ENCODE assay signal across 16 cellular contexts in genomic region chr3:144162042-144162441, GRCh38.
DNase-seq lines count a peak whose midpoint lies in the region; ATAC-seq, FAIRE-seq and TF ChIP-seq lines count a peak whose summit lies in the region.
"Had no signal": no experiment of that assay in that cellular context is flagged by ENCODE, and none has a peak within 500 bp of the region (broad histone marks: within the 10 kb centered on the region; RNA-seq: fewer than 3 reads in every experiment).

No MANE protein-coding gene starts in this region.

- peak; percentile 23 for DNase-seq in BJ (ENCODE audit: low read depth)
- DNase-seq in LNCaP clone FGC (ENCODE audit: low read depth): peak; percentile 91
- peak; percentile 68 for DNase-seq in brain pericyte (ENCODE audit: low read depth, low spot score)
- peak; percentile 75 for DNase-seq in HepG2 (ENCODE audit: low spot score)
- no peak for DNase-seq in activated CD4-positive, CD25-positive, alpha-beta regulatory T cell (lab: John Stamatoyannopoulos, UW)
- DNase-seq in activated naive CD8-positive, alpha-beta T cell treated with anti-CD3 and anti-CD28 coated beads for 36 hours: no peak
- DNase-seq in effector CD8-positive, alpha-beta T cell (lab: John Stamatoyannopoulos, UW): no peak
- no peak for DNase-seq in HT-29 (ENCODE audit: low spot score)
- DNase-seq: activated T-cell treated with anti-CD3 and anti-CD28 coated beads, Interleukin-2, amount 50 U/mL, for 4 hours; CD4-positive, alpha-beta T cell; head of caudate nucleus; NCI-H2081 treated with DMSO at 0.1 percent for 48 hours; Right ventricle myocardium superior; thyroid gland had no signal

- no peak overlapping the region for H3K27ac Mint-ChIP-seq in activated naive CD8-positive, alpha-beta T cell treated with anti-CD3 and anti-CD28 coated beads for 36 hours
- H3K27ac Mint-ChIP-seq: CD4-positive, alpha-beta T cell; WTC11 had no signal

- H3K79me2 ChIP-seq in HepG2 (ENCODE audit: insufficient read depth, low read length): no peaks in the 10 kb centered on the region

- no peaks in the 10 kb centered on the region for H3K27me3 ChIP-seq in BJ (ENCODE audit: control insufficient read depth, insufficient read depth, low read length)
- no peaks in the 10 kb centered on the region for H3K27me3 ChIP-seq in HepG2 (ENCODE audit: control insufficient read depth in 1 of 2, insufficient read depth in 2 of 2, low read length in 2 of 2)
- H3K27me3 ChIP-seq: thyroid gland had no signal

- FAIRE-seq in HepG2 (lab: Jason Lieb, UNC): peak; percentile 46
- FAIRE-seq: colon had no signal

- TF ChIP-seq CTCF in BJ (IDR thresholded peaks at IDR 0.05; ENCODE audit: insufficient read depth, low read depth, low read length) (no peak), LNCaP clone FGC (IDR thresholded peaks at IDR 0.05; ENCODE audit: control insufficient read depth, extremely low read depth, insufficient read depth) (no peak), HepG2 (CRISPR knock-in tag; IDR thresholded peaks at IDR 0.05) (no peak)

- H3K4me2 ChIP-seq in HepG2 (ENCODE audit: low read depth, low read length): 0 out of 2 replicates have a peak overlapping the region, but pooled peaks have one; percentile 8

- H3K9ac ChIP-seq in HepG2 (ENCODE audit: insufficient read depth, low read depth, low read length): no peak overlapping the region

- H3K4me3 Mint-ChIP-seq in activated naive CD8-positive, alpha-beta T cell treated with anti-CD3 and anti-CD28 coated beads for 36 hours: no peak overlapping the region
- H3K4me3 Mint-ChIP-seq: activated T-cell treated with anti-CD3 and anti-CD28 coated beads, Interleukin-2, amount 50 U/mL, for 4 hours; CD4-positive, alpha-beta T cell; WTC11 had no signal

- BruUV-seq in HepG2 (replicated peaks; lab: Mats Ljungman, UMichigan): no TSS peak

- intact Hi-C loops in HepG2 (cut with micrococcal nuclease; ENCODE audit: unreplicated experiment): loop anchor here (2.0 kb wide), 1 partner anchor 189 kb away; no protein-coding TSS in a partner anchor

- in situ Hi-C loops in HepG2 (cut with HindIII; ENCODE audit: extremely low pct_ligation_motif_present, low pct_unique_long_range_greater_than_20kb): no loop called here

- peak; percentile 99 for ATAC-seq in HepG2
- ATAC-seq: activated T-cell treated with anti-CD3 and anti-CD28 coated beads, Interleukin-2, amount 50 U/mL, for 4 hours; WTC11 had no signal

- H2AFZ ChIP-seq in HepG2 (ENCODE audit: low read length): no peak overlapping the region

- peaks cover 7% of the 10 kb centered on the region for H3K27me3 Mint-ChIP-seq in activated naive CD8-positive, alpha-beta T cell treated with anti-CD3 and anti-CD28 coated beads for 36 hours

- no peak overlapping the region for H3K4me3 ChIP-seq in BJ (ENCODE audit: low read depth, low read length)
- H3K4me3 ChIP-seq in LNCaP clone FGC (ENCODE audit: low read depth, low read length): no peak overlapping the region
- H3K4me3 ChIP-seq in HepG2 (replicated peaks in 1 of 3; ENCODE audit: insufficient read depth in 1 of 3, low read depth in 2 of 3, low read length in 3 of 3): no peak overlapping the region
- H3K4me3 ChIP-seq: thyroid gland had no signal

- TF ChIP-seq POLR2A in HepG2 (IDR thresholded peaks at IDR 0.05; ENCODE audit: insufficient read depth in 1 of 2, low read depth in 2 of 2, low read length in 2 of 2): no peak

- no peak for TF ChIP-seq RAD21 in HepG2 (CRISPR knock-in tag; IDR thresholded peaks at IDR 0.05)

- no peaks in the 10 kb centered on the region for H3K36me3 ChIP-seq in BJ (ENCODE audit: control insufficient read depth, insufficient read depth, low read length)
- no peaks in the 10 kb centered on the region for H3K36me3 ChIP-seq in HepG2 (replicated peaks in 1 of 2; ENCODE audit: control insufficient read depth in 1 of 2, insufficient read depth in 2 of 2, low read length in 2 of 2)
- H3K36me3 ChIP-seq: thyroid gland had no signal

- H3K4me1 Mint-ChIP-seq in activated naive CD8-positive, alpha-beta T cell treated with anti-CD3 and anti-CD28 coated beads for 36 hours: no peaks in the 10 kb centered on the region
- H3K4me1 Mint-ChIP-seq: WTC11 had no signal

- POLR2A ChIA-PET in BJ (lab: Charles Lee) (no interaction called here), HepG2 (lab: Yijun Ruan, JAX) (interaction anchor here (1.3 kb wide), 1 partner anchor 190 kb away, joined by 6 read pairs; the partner anchor contains the start of gene DIPK2A)

- H3K9me3 Mint-ChIP-seq in activated naive CD8-positive, alpha-beta T cell treated with anti-CD3 and anti-CD28 coated beads for 36 hours: no peaks in the 10 kb centered on the region
- H3K9me3 Mint-ChIP-seq: CD4-positive, alpha-beta T cell had no signal

- no peaks in the 10 kb centered on the region for H4K20me1 ChIP-seq in HepG2 (ENCODE audit: insufficient read depth, low read length)

- H3K36me3 Mint-ChIP-seq in activated naive CD8-positive, alpha-beta T cell treated with anti-CD3 and anti-CD28 coated beads for 36 hours: no peaks in the 10 kb centered on the region

- no peak overlapping the region for H3K27ac ChIP-seq in HepG2 (ENCODE audit: extremely low read length, insufficient read depth, low read length)
- H3K27ac ChIP-seq: thyroid gland had no signal

- WGBS in HepG2 (ENCODE audit: low lambda C conversion rate): 7% methylated on average over 1 of the region's 1 CpG

- CTCF ChIA-PET in BJ (lab: Yijun Ruan, JAX): interaction anchor here (0.7 to 0.8 kb wide), 2 partner anchors 11 to 16 kb away, joined by 3 read pairs; no protein-coding TSS in a partner anchor
- CTCF ChIA-PET in HepG2 (lab: Yijun Ruan, JAX; ENCODE audit: low intra/inter-chr PET ratio, low total read pairs): no interaction called here

- peaks cover 26% of the 10 kb centered on the region for H3K4me1 ChIP-seq in HepG2 (ENCODE audit: insufficient read depth, low read length)

- H3K9me3 ChIP-seq in HepG2 (ENCODE audit: low read length): peaks cover 16% of the 10 kb centered on the region; the same call in 1 of the 2 replicates
- H3K9me3 ChIP-seq: thyroid gland had no signal

- peak in 1 of 2 experiments; percentile 78; a peak in 1 of 4 replicates for TF ChIP-seq EP300 in HepG2 (IDR thresholded peaks at IDR 0.05; ENCODE audit: low read depth in 2 of 2, low read length in 2 of 2)
- no peak for TF ChIP-seq EP300 in HepG2 (CRISPR knock-in tag; IDR thresholded peaks at IDR 0.05; ENCODE audit: borderline replicate concordance)

TF ChIP-seq in HepG2, 621 proteins besides CTCF, POLR2A, EP300 and RAD21 (continues in another document):
- TF ChIP-seq DPF2 (CRISPR knock-in tag; IDR thresholded peaks at IDR 0.05; ENCODE audit: borderline replicate concordance, low read depth) (peak; percentile 31; the same call in 1 of the 2 replicates), ZMYM3 (CRISPR knock-in tag; IDR thresholded peaks at IDR 0.05) (no peak), EED (CRISPR knock-in tag; IDR thresholded peaks at IDR 0.05) (no peak), NFRKB (IDR thresholded peaks at IDR 0.05) (no peak), EHMT2 (IDR thresholded peaks at IDR 0.05; ENCODE audit: borderline replicate concordance, low read depth, low read length) (no peak), NFYB (CRISPR knock-in tag; IDR thresholded peaks at IDR 0.05) (no peak), GMEB1 (CRISPR knock-in tag; IDR thresholded peaks at IDR 0.05; ENCODE audit: borderline replicate concordance) (no peak), ZBTB42 (CRISPR knock-in tag; IDR thresholded peaks at IDR 0.05) (no peak), SATB2 (CRISPR knock-in tag; IDR thresholded peaks at IDR 0.05) (no peak), FOXP4 (CRISPR knock-in tag; IDR thresholded peaks at IDR 0.05) (peak; percentile 70; the same call in 1 of the 2 replicates), ATRX (CRISPR knock-in tag; IDR thresholded peaks at IDR 0.05; ENCODE audit: borderline replicate concordance) (no peak)

Comparison
In these comparisons a context has a peak if more than half of its experiments do, and no peak if none do; other contexts are left out.
1. DNase-seq: peak in BJ (single experiment), LNCaP clone FGC (single experiment), brain pericyte (single experiment) and HepG2 (single experiment); none in activated CD4-positive, CD25-positive, alpha-beta regulatory T cell (0 of 4), activated naive CD8-positive, alpha-beta T cell treated with anti-CD3 and anti-CD28 coated beads for 36 hours (single experiment), effector CD8-positive, alpha-beta T cell (single experiment) and HT-29 (single experiment).